In genomic region chr2:29983308-29983707, GRCh38 we compare ENCODE assay signal across 33 cellular contexts.
"Had no signal": no experiment of that assay in that cellular context is flagged by ENCODE, and none has a peak within 500 bp of the region (broad histone marks: within the 10 kb centered on the region; RNA-seq: fewer than 3 reads in every experiment).

No MANE protein-coding gene starts in this region.

- H3K4me1 ChIP-seq: ascending aorta, breast epithelium, colonic mucosa, foreskin keratinocyte, gastrocnemius medialis, heart left ventricle had no signal

- H3K36me3 ChIP-seq: ascending aorta, breast epithelium, cardiac muscle cell, colonic mucosa, gastrocnemius medialis, heart left ventricle had no signal

- ATAC-seq: activated naive CD4-positive, alpha-beta T cell treated with anti-CD3 and anti-CD28 coated beads, Interleukin-2, amount 50 U/mL, for 72 hours; activated T-cell treated with anti-CD3 and anti-CD28 coated beads, Interleukin-2, amount 50 U/mL, for 72 hours; effector memory CD8-positive, alpha-beta T cell; esophagus mucosa; foreskin keratinocyte; gastrocnemius medialis; heart left ventricle; WTC11 had no signal

- H3K9me3 ChIP-seq: ascending aorta, breast epithelium, colonic mucosa, gastrocnemius medialis, heart left ventricle had no signal

- DNase-seq: activated CD4-positive, alpha-beta memory T cell treated with anti-CD3 and anti-CD28 coated beads, Interleukin-2, amount 10 ng/mL, durations not matched to agents 7 days and 5 days; activated CD4-positive, alpha-beta T cell treated with anti-CD3 and anti-CD28 coated beads for 1 hour; activated CD4-positive, alpha-beta T cell treated with anti-CD3 and anti-CD28 coated beads for 4 hours; activated CD4-positive, alpha-beta T cell treated with anti-CD3 and anti-CD28 coated beads, Interleukin-2, amount 10 ng/mL, durations not matched to agents 7 days and 5 days; activated CD4-positive, alpha-beta T cell treated with anti-CD3 and anti-CD28 coated beads, Interleukin-2, amount 50 U/mL, for 4 hours; activated CD8-positive, alpha-beta memory T cell treated with anti-CD3 and anti-CD28 coated beads, Interleukin-2, amount 50 U/mL, for 48 hours; activated gamma-delta T cell; activated naive CD4-positive, alpha-beta T cell; activated naive CD4-positive, alpha-beta T cell treated with anti-CD3 and anti-CD28 coated beads, Interleukin-2, amount 10 ng/mL, durations not matched to agents 7 days and 5 days; activated naive CD8-positive, alpha-beta T cell treated with anti-CD3 and anti-CD28 coated beads, Interleukin-2, amount 10 ng/mL, durations not matched to agents 7 days and 5 days; activated T-cell treated with anti-CD3 and anti-CD28 coated beads for 4 hours; activated T-cell treated with anti-CD3 and anti-CD28 coated beads, Interleukin-2, amount 50 U/mL, for 24 hours; activated T-cell treated with anti-CD3 and anti-CD28 coated beads, Interleukin-2, amount 50 U/mL, for 72 hours; central memory CD4-positive, alpha-beta T cell; cerebellar nuclear complex; colonic mucosa; dorsolateral prefrontal cortex; effector memory CD8-positive, alpha-beta T cell; foreskin keratinocyte; gastrocnemius medialis; glutamatergic neuron; heart left ventricle; T-helper 2 cell had no signal

- H3K27ac Mint-ChIP-seq: activated CD4-positive, alpha-beta memory T cell treated with anti-CD3 and anti-CD28 coated beads, Interleukin-2, amount 10 ng/mL, durations not matched to agents 7 days and 5 days; activated CD4-positive, alpha-beta T cell treated with anti-CD3 and anti-CD28 coated beads, Interleukin-2, amount 10 ng/mL, durations not matched to agents 7 days and 5 days; activated naive CD4-positive, alpha-beta T cell treated with anti-CD3 and anti-CD28 coated beads, Interleukin-2, amount 10 ng/mL, durations not matched to agents 7 days and 5 days; activated naive CD4-positive, alpha-beta T cell treated with anti-CD3 and anti-CD28 coated beads, Interleukin-2, amount 50 U/mL, for 72 hours; activated naive CD8-positive, alpha-beta T cell treated with anti-CD3 and anti-CD28 coated beads, Interleukin-2, amount 10 ng/mL, durations not matched to agents 7 days and 5 days; activated T-cell treated with anti-CD3 and anti-CD28 coated beads, Interleukin-2, amount 50 U/mL, for 24 hours; activated T-cell treated with anti-CD3 and anti-CD28 coated beads, Interleukin-2, amount 50 U/mL, for 72 hours; brain; dendritic cell treated with granulocyte-macrophage colony-stimulating factor and Interleukin-4, amounts not matched to agents 40 ng/mL and 50 ng/mL, for 4 days; effector memory CD8-positive, alpha-beta T cell; WTC11 had no signal

- H3K36me3 Mint-ChIP-seq: activated naive CD4-positive, alpha-beta T cell treated with anti-CD3 and anti-CD28 coated beads, Interleukin-2, amount 10 ng/mL, durations not matched to agents 7 days and 5 days; activated naive CD4-positive, alpha-beta T cell treated with anti-CD3 and anti-CD28 coated beads, Interleukin-2, amount 50 U/mL, for 72 hours; activated naive CD8-positive, alpha-beta T cell treated with anti-CD3 and anti-CD28 coated beads, Interleukin-2, amount 10 ng/mL, durations not matched to agents 7 days and 5 days; brain; WTC11 had no signal

- H3K9me3 Mint-ChIP-seq: activated CD4-positive, alpha-beta memory T cell treated with anti-CD3 and anti-CD28 coated beads, Interleukin-2, amount 10 ng/mL, durations not matched to agents 7 days and 5 days; activated CD4-positive, alpha-beta T cell treated with anti-CD3 and anti-CD28 coated beads, Interleukin-2, amount 10 ng/mL, durations not matched to agents 7 days and 5 days; activated naive CD4-positive, alpha-beta T cell treated with anti-CD3 and anti-CD28 coated beads, Interleukin-2, amount 10 ng/mL, durations not matched to agents 7 days and 5 days; activated naive CD4-positive, alpha-beta T cell treated with anti-CD3 and anti-CD28 coated beads, Interleukin-2, amount 50 U/mL, for 72 hours; activated naive CD8-positive, alpha-beta T cell treated with anti-CD3 and anti-CD28 coated beads, Interleukin-2, amount 10 ng/mL, durations not matched to agents 7 days and 5 days; activated T-cell treated with anti-CD3 and anti-CD28 coated beads, Interleukin-2, amount 50 U/mL, for 24 hours; activated T-cell treated with anti-CD3 and anti-CD28 coated beads, Interleukin-2, amount 50 U/mL, for 72 hours; brain; dendritic cell treated with granulocyte-macrophage colony-stimulating factor and Interleukin-4, amounts not matched to agents 40 ng/mL and 50 ng/mL, for 4 days; effector memory CD8-positive, alpha-beta T cell; WTC11 had no signal

- H3K27me3 Mint-ChIP-seq: activated naive CD4-positive, alpha-beta T cell treated with anti-CD3 and anti-CD28 coated beads, Interleukin-2, amount 10 ng/mL, durations not matched to agents 7 days and 5 days; activated naive CD8-positive, alpha-beta T cell treated with anti-CD3 and anti-CD28 coated beads, Interleukin-2, amount 10 ng/mL, durations not matched to agents 7 days and 5 days had no signal

- H3K4me3 ChIP-seq: ascending aorta, breast epithelium, cardiac muscle cell, colonic mucosa, dorsolateral prefrontal cortex, gastrocnemius medialis, heart left ventricle had no signal

- H3K4me3 Mint-ChIP-seq: activated CD4-positive, alpha-beta memory T cell treated with anti-CD3 and anti-CD28 coated beads, Interleukin-2, amount 10 ng/mL, durations not matched to agents 7 days and 5 days; activated CD4-positive, alpha-beta T cell treated with anti-CD3 and anti-CD28 coated beads, Interleukin-2, amount 10 ng/mL, durations not matched to agents 7 days and 5 days; activated naive CD4-positive, alpha-beta T cell treated with anti-CD3 and anti-CD28 coated beads, Interleukin-2, amount 10 ng/mL, durations not matched to agents 7 days and 5 days; activated naive CD8-positive, alpha-beta T cell treated with anti-CD3 and anti-CD28 coated beads, Interleukin-2, amount 10 ng/mL, durations not matched to agents 7 days and 5 days; activated T-cell treated with anti-CD3 and anti-CD28 coated beads, Interleukin-2, amount 50 U/mL, for 24 hours; activated T-cell treated with anti-CD3 and anti-CD28 coated beads, Interleukin-2, amount 50 U/mL, for 72 hours; brain; dendritic cell treated with granulocyte-macrophage colony-stimulating factor and Interleukin-4, amounts not matched to agents 40 ng/mL and 50 ng/mL, for 4 days; effector memory CD8-positive, alpha-beta T cell; WTC11 had no signal

- H3K27me3 ChIP-seq: ascending aorta, breast epithelium, cardiac muscle cell, colonic mucosa had no signal

- H3K27ac ChIP-seq: ascending aorta, breast epithelium, cardiac muscle cell, colonic mucosa, dorsolateral prefrontal cortex, epithelial cell of prostate, foreskin keratinocyte, gastrocnemius medialis, heart left ventricle, VCaP had no signal

- H3K4me1 Mint-ChIP-seq: activated CD4-positive, alpha-beta memory T cell treated with anti-CD3 and anti-CD28 coated beads, Interleukin-2, amount 10 ng/mL, durations not matched to agents 7 days and 5 days; activated CD4-positive, alpha-beta T cell treated with anti-CD3 and anti-CD28 coated beads, Interleukin-2, amount 10 ng/mL, durations not matched to agents 7 days and 5 days; activated naive CD4-positive, alpha-beta T cell treated with anti-CD3 and anti-CD28 coated beads, Interleukin-2, amount 10 ng/mL, durations not matched to agents 7 days and 5 days; activated naive CD8-positive, alpha-beta T cell treated with anti-CD3 and anti-CD28 coated beads, Interleukin-2, amount 10 ng/mL, durations not matched to agents 7 days and 5 days; brain had no signal
